ENCODE assay signal across 16 cellular contexts in genomic region chr21:32977216-32977615, GRCh38. TPM values are rescaled to one million over a fixed set of nuclear protein-coding genes. Genes with fewer than 3 reads are reported as not detected.
DNase-seq lines count a peak whose midpoint lies in the region; ATAC-seq and TF ChIP-seq lines count a peak whose summit lies in the region.
"Had no signal": no experiment of that assay in that cellular context is flagged by ENCODE, and none has a peak within 500 bp of the region (broad histone marks: within the 10 kb centered on the region; RNA-seq: fewer than 3 reads in every experiment).

No MANE protein-coding gene starts in this region.

- no peak overlapping the region for H3K4me3 Mint-ChIP-seq in activated T-cell treated with anti-CD3 and anti-CD28 coated beads, Interleukin-2, amount 50 U/mL, for 24 hours
- H3K4me3 Mint-ChIP-seq: IgD-negative memory B cell had no signal

- peaks cover 36% of the 10 kb centered on the region for H3K27me3 Mint-ChIP-seq in activated T-cell treated with anti-CD3 and anti-CD28 coated beads, Interleukin-2, amount 50 U/mL, for 24 hours

- H3K4me2 ChIP-seq in BLaER1 = peak overlapping the region; percentile 61

- H3K9me3 Mint-ChIP-seq in activated T-cell treated with anti-CD3 and anti-CD28 coated beads, Interleukin-2, amount 50 U/mL, for 24 hours = no peaks in the 10 kb centered on the region
- H3K9me3 Mint-ChIP-seq: IgD-negative memory B cell had no signal

- no peak overlapping the region for H3K27ac Mint-ChIP-seq in activated T-cell treated with anti-CD3 and anti-CD28 coated beads, Interleukin-2, amount 50 U/mL, for 24 hours

- H3K36me3 ChIP-seq in BLaER1 = no peaks in the 10 kb centered on the region
- no peaks in the 10 kb centered on the region for H3K36me3 ChIP-seq in upper lobe of right lung

- no peaks in the 10 kb centered on the region for H4K20me1 ChIP-seq in BLaER1

- no peak for ATAC-seq in upper lobe of right lung
- ATAC-seq in HG03159 (IDR thresholded peaks at IDR 0.05; ENCODE audit: unreplicated experiment) = no peak
- no peak for ATAC-seq in HG03442 (IDR thresholded peaks at IDR 0.05; ENCODE audit: unreplicated experiment)
- ATAC-seq: HCT116 had no signal

- intact Hi-C loops in posterior cingulate gyrus (cut with DNase I) (loop anchor here (10.0 kb wide), 1 partner anchor 48 kb away; the partner anchor contains the start of gene OLIG2), upper lobe of right lung (cut with DNase I) (no loop called here)

- H3K36me3 Mint-ChIP-seq in activated T-cell treated with anti-CD3 and anti-CD28 coated beads, Interleukin-2, amount 50 U/mL, for 24 hours (ENCODE audit: low read depth) = no peaks in the 10 kb centered on the region
- H3K36me3 Mint-ChIP-seq: IgD-negative memory B cell had no signal

- no peak overlapping the region for H3K9ac ChIP-seq in BLaER1

- DNase-seq in caudate nucleus (lab: John Stamatoyannopoulos, UW) (peak in 36 of 61 donors; percentile 15 to 72 (median 42)), posterior cingulate gyrus (peak in 7 of 10 donors; percentile 35 to 91 (median 40)), upper lobe of right lung (no peak)
- DNase-seq in activated T-cell treated with anti-CD3 and anti-CD28 coated beads, Interleukin-2, amount 50 U/mL, for 24 hours = no peak
- DNase-seq: 8988T, DMS79, NCI-H1417, NCI-H2029 treated with DMSO at 0.1 percent for 48 hours, NCI-H510A treated with DMSO at 0.1 percent for 48 hours had no signal

- H3K4me1 Mint-ChIP-seq in activated T-cell treated with anti-CD3 and anti-CD28 coated beads, Interleukin-2, amount 50 U/mL, for 24 hours (ENCODE audit: low read depth) = no peaks in the 10 kb centered on the region

- no peak for TF ChIP-seq CTCF in upper lobe of right lung (IDR thresholded peaks at IDR 0.05)

- no peak overlapping the region for H3K27ac ChIP-seq in BLaER1
- peak overlapping the region; percentile 99 for H3K27ac ChIP-seq in caudate nucleus (ENCODE audit: low read depth, low read length)
- peak overlapping the region; percentile 99 for H3K27ac ChIP-seq in layer of hippocampus (ENCODE audit: low read depth, low read length)
- no peak overlapping the region for H3K27ac ChIP-seq in upper lobe of right lung

- no peak overlapping the region for H3K4me3 ChIP-seq in BLaER1
- no peak overlapping the region for H3K4me3 ChIP-seq in upper lobe of right lung

- no peaks in the 10 kb centered on the region for H3K27me3 ChIP-seq in BLaER1
- no peaks in the 10 kb centered on the region for H3K27me3 ChIP-seq in layer of hippocampus (ENCODE audit: control insufficient read depth, insufficient read depth, low read length)
- peaks cover 12% of the 10 kb centered on the region for H3K27me3 ChIP-seq in upper lobe of right lung

- no peaks in the 10 kb centered on the region for H3K9me3 ChIP-seq in BLaER1
- no peaks in the 10 kb centered on the region for H3K9me3 ChIP-seq in upper lobe of right lung

- H3K4me1 ChIP-seq in BLaER1 = peaks cover 15% of the 10 kb centered on the region
- H3K4me1 ChIP-seq in upper lobe of right lung = no peaks in the 10 kb centered on the region

RNA-seq across cellular contexts. Expression of gene OLIG2, which starts 48.5 kb away (rescaled TPM):
- total RNA-seq in upper lobe of right lung = not detected
- total RNA-seq: HT1080 had no signal

Comparison
In these comparisons a context has a peak if more than half of its experiments do, and no peak if none do; other contexts are left out.
1. H3K27ac ChIP-seq: peak in caudate nucleus (single experiment) and layer of hippocampus (single experiment); none in BLaER1 (single experiment) and upper lobe of right lung (single experiment).
2. DNase-seq: peak in caudate nucleus (36 of 61) and posterior cingulate gyrus (7 of 10); none in activated T-cell treated with anti-CD3 and anti-CD28 coated beads, Interleukin-2, amount 50 U/mL, for 24 hours (single experiment) and upper lobe of right lung (single experiment).